35 cellular contexts compared by ENCODE assay signal in the genomic region with DNA sequence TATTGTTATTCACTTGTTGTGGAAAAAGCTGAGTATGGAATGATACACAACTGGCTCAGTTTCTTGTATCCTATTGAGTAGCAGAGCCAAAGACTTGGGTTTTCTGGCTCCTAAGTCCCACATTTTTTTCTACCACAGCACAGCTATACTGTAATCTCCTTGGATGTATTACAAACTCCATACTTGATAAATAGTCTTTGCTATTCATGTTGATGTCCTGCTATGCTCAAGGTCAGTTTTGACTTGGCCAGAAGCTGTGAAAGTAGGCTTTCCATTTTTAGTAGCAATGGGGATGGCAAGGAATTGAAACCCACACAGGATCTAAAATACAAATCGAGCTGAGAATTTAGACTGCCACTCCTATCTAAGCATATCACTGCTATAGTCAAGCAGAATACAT.
"Had no signal": no experiment of that assay in that cellular context is flagged by ENCODE, and none has a peak within 500 bp of the region (broad histone marks: within the 10 kb centered on the region; RNA-seq: fewer than 3 reads in every experiment).

No MANE protein-coding gene starts in this region.

- H3K9me3 Mint-ChIP-seq: activated B cell treated with CpG ODN at 0.5 μM for 24 hours had no signal

- DNase-seq: activated B cell treated with CpG ODN at 0.5 μM for 24 hours; activated CD4-positive, alpha-beta T cell treated with anti-CD3 and anti-CD28 coated beads, Interleukin-2, amount 50 U/mL, for 4 hours; activated CD4-positive, CD25-positive, alpha-beta regulatory T cell treated with anti-CD3 and anti-CD28 coated beads, Interleukin-2, amount 50 U/mL, for 72 hours; activated CD8-positive, alpha-beta T cell treated with anti-CD3 and anti-CD28 coated beads for 36 hours; activated effector memory CD4-positive, alpha-beta T cell treated with anti-CD3 and anti-CD28 coated beads, Interleukin-2, amount 50 U/mL, for 16 hours; activated naive CD4-positive, alpha-beta T cell; activated naive CD4-positive, alpha-beta T cell treated with anti-CD3 and anti-CD28 coated beads, Interleukin-2, amount 50 U/mL, for 16 hours; activated naive CD8-positive, alpha-beta T cell treated with anti-CD3 and anti-CD28 coated beads for 36 hours; activated T-cell treated with anti-CD3 and anti-CD28 coated beads, Interleukin-2, amount 50 U/mL, for 1 hour; activated T-cell treated with anti-CD3 and anti-CD28 coated beads, Interleukin-2, amount 50 U/mL, for 72 hours; amniotic stem cell; central memory CD4-positive, alpha-beta T cell; MM.1S; MV-4-11; NCI-H1092; NCI-H1436 treated with DMSO at 0.1 percent for 48 hours; NCI-H1694 treated with DMSO at 0.1 percent for 48 hours; NCI-H2029; NCI-H345; NCI-H524 treated with DMSO at 0.1 percent for 48 hours; NK-92 treated with Interleukin-12 subunit alpha and Interleukin-12 subunit beta, amount 100 ng/mL, for 24 hours; PC-3; Peyer's patch; RPMI8226; SW 1271; T-helper 1 cell; T-helper 2 cell; T-helper 9 cell had no signal

- H3K36me3 ChIP-seq: Peyer's patch had no signal

- H3K4me2 ChIP-seq: KMS-11 had no signal

- H3K4me1 ChIP-seq: ascending aorta, Peyer's patch had no signal

- ATAC-seq: activated CD8-positive, alpha-beta T cell treated with anti-CD3 and anti-CD28 coated beads for 36 hours; activated T-cell treated with anti-CD3 and anti-CD28 coated beads, Interleukin-2, amount 50 U/mL, for 72 hours; activated T-helper 17 cell treated with anti-CD3 and anti-CD28 coated beads, Interleukin-2, amount 50 U/mL, for 72 hours; PC-3 had no signal

- H3K27me3 ChIP-seq: ascending aorta, Peyer's patch had no signal

- H3K27ac Mint-ChIP-seq: activated B cell treated with CpG ODN at 0.5 μM for 24 hours; activated CD4-positive, alpha-beta T cell treated with anti-CD3 and anti-CD28 coated beads, Interleukin-2, amount 10 ng/mL, durations not matched to agents 24 days and 14 days; activated CD8-positive, alpha-beta T cell treated with anti-CD3 and anti-CD28 coated beads for 36 hours; activated naive CD8-positive, alpha-beta T cell treated with anti-CD3 and anti-CD28 coated beads for 36 hours; activated T-cell treated with anti-CD3 and anti-CD28 coated beads, Interleukin-2, amount 50 U/mL, for 72 hours; activated T-helper 17 cell treated with anti-CD3 and anti-CD28 coated beads, Interleukin-2, amount 50 U/mL, for 72 hours; brain had no signal

- H3K27ac ChIP-seq: ascending aorta, KMS-11, Peyer's patch, VCaP had no signal

- H3K27me3 Mint-ChIP-seq: activated B cell treated with CpG ODN at 0.5 μM for 24 hours; activated CD4-positive, alpha-beta T cell treated with anti-CD3 and anti-CD28 coated beads, Interleukin-2, amount 10 ng/mL, durations not matched to agents 24 days and 14 days; activated CD8-positive, alpha-beta T cell treated with anti-CD3 and anti-CD28 coated beads for 36 hours; activated naive CD8-positive, alpha-beta T cell treated with anti-CD3 and anti-CD28 coated beads for 36 hours; activated T-helper 17 cell treated with anti-CD3 and anti-CD28 coated beads, Interleukin-2, amount 50 U/mL, for 72 hours; brain had no signal

- H3K4me1 Mint-ChIP-seq: activated B cell treated with CpG ODN at 0.5 μM for 24 hours; activated CD4-positive, alpha-beta T cell treated with anti-CD3 and anti-CD28 coated beads, Interleukin-2, amount 10 ng/mL, durations not matched to agents 24 days and 14 days; activated naive CD8-positive, alpha-beta T cell treated with anti-CD3 and anti-CD28 coated beads for 36 hours; activated T-helper 17 cell treated with anti-CD3 and anti-CD28 coated beads, Interleukin-2, amount 50 U/mL, for 72 hours had no signal

- H3K9me3 ChIP-seq: ascending aorta, Peyer's patch had no signal

- H3K4me3 Mint-ChIP-seq: activated B cell treated with CpG ODN at 0.5 μM for 24 hours; activated CD4-positive, alpha-beta T cell treated with anti-CD3 and anti-CD28 coated beads, Interleukin-2, amount 10 ng/mL, durations not matched to agents 24 days and 14 days; activated CD8-positive, alpha-beta T cell treated with anti-CD3 and anti-CD28 coated beads for 36 hours; activated naive CD8-positive, alpha-beta T cell treated with anti-CD3 and anti-CD28 coated beads for 36 hours; activated T-cell treated with anti-CD3 and anti-CD28 coated beads, Interleukin-2, amount 50 U/mL, for 72 hours; activated T-helper 17 cell treated with anti-CD3 and anti-CD28 coated beads, Interleukin-2, amount 50 U/mL, for 72 hours; brain had no signal

- H3K4me3 ChIP-seq: ascending aorta, Peyer's patch had no signal

- FAIRE-seq: bronchial epithelial cell had no signal

- H3K9ac ChIP-seq: KMS-11 had no signal
